Comparison of ENCODE assay signal across 26 cellular contexts in the genomic region with DNA sequence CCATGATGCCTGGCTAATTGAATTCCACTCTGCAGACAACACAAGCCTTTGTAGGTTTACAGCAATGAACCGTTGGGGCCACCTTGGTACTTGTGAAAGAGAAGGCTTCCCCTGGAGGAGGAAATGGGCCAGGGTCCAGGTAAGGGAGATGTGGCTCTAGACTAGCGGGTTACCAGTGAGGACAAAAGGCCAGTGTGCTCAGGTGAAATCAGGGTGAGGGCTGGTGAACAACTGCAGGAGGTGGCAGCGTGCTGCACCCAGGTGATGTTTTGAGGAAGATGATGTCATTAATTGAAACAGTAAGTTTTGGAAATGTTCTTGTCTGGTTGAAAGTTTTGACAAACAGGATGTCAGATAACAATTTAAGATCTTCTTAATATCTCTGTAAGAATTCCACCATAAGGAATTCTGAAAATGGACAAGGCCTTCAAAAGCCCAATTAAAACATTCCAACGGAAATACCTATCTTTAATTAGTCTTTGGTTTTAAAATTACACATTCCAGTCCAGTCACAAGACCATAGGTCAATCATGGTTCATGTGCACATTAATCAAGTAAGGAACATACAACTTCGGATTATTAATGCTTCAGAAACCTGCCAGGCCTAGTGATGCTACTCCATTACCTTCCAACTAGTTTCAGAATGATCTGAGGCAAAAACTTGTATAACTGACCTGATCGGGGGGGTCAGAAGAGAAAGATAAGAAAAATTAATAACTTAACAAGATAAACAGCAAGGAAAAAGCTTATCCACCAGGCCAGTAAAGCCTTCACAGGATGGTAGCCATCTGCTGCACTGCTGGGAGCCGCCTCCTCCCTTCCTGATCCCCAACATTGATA. TPM values are rescaled to one million over a fixed set of nuclear protein-coding genes. Genes with fewer than 3 reads are reported as not detected.
DNase-seq lines count a peak whose midpoint lies in the region; ATAC-seq and TF ChIP-seq lines count a peak whose summit lies in the region.
"Had no signal": no experiment of that assay in that cellular context is flagged by ENCODE, and none has a peak within 500 bp of the region (broad histone marks: within the 10 kb centered on the region; RNA-seq: fewer than 3 reads in every experiment).

No MANE protein-coding gene starts in this region.

- TF ChIP-seq CTCF in left ventricle myocardium inferior (IDR thresholded peaks at IDR 0.05; ENCODE audit: borderline replicate concordance) (no peak), upper lobe of right lung (IDR thresholded peaks at IDR 0.05) (no peak)

- peak overlapping the region; percentile 69 for H3K27ac ChIP-seq in left ventricle myocardium inferior (replicated peaks)
- H3K27ac ChIP-seq in upper lobe of right lung: peak overlapping the region; percentile 27
- H3K27ac ChIP-seq: C4-2B, foreskin keratinocyte had no signal

- ATAC-seq in left cardiac atrium (no peak), SK-N-SH treated with all-trans-retinoic acid at 6 μM for 48 hours (no peak), upper lobe of right lung (no peak), GM18861 (IDR thresholded peaks at IDR 0.05; ENCODE audit: unreplicated experiment) (no peak)
- ATAC-seq: activated CD4-positive, alpha-beta T cell treated with anti-CD3 and anti-CD28 coated beads for 36 hours; activated T-cell treated with anti-CD3 and anti-CD28 coated beads, Interleukin-2, amount 50 U/mL, for 72 hours; foreskin keratinocyte; sciatic nerve had no signal

- H3K4me1 ChIP-seq in left ventricle myocardium inferior: peaks cover 16% of the 10 kb centered on the region
- H3K4me1 ChIP-seq in upper lobe of right lung: no peaks in the 10 kb centered on the region
- H3K4me1 ChIP-seq: foreskin keratinocyte had no signal

- peak; percentile 14 for DNase-seq in left ventricle myocardium inferior
- no peak for DNase-seq in left cardiac atrium
- peak; percentile 67 for DNase-seq in left kidney (ENCODE audit: low read depth, low spot score)
- DNase-seq in upper lobe of right lung: no peak
- DNase-seq in 8988T: no peak
- no peak for DNase-seq in SKM-1 treated with dmso at 0.1 percent for 144 hours (lab: John Stamatoyannopoulos, UW; ENCODE audit: unreplicated experiment)
- DNase-seq: activated CD4-positive, alpha-beta T cell treated with anti-CD3 and anti-CD28 coated beads for 36 hours; activated naive CD4-positive, alpha-beta T cell treated with anti-CD3 and anti-CD28 coated beads for 36 hours; activated T-cell treated with anti-CD3 and anti-CD28 coated beads, Interleukin-2, amount 50 U/mL, for 72 hours; anterior cingulate cortex; foreskin keratinocyte; H7; hippocampal formation; KG1; naive B cell; NCI-H1694; NCI-H526; SHP77; trophoblast cell had no signal

- H3K9me3 ChIP-seq in left ventricle myocardium inferior (replicated peaks) (peaks cover 22% of the 10 kb centered on the region), upper lobe of right lung (peaks cover 7% of the 10 kb centered on the region)

- intact Hi-C loops in left ventricle myocardium inferior (cut with micrococcal nuclease): no loop called here
- intact Hi-C loops in left cardiac atrium (cut with DNase I): no loop called here
- intact Hi-C loops in upper lobe of right lung (cut with DNase I): no loop called here

- H3K4me3 ChIP-seq in left ventricle myocardium inferior (no peak overlapping the region), upper lobe of right lung (no peak overlapping the region)

- H3K27me3 ChIP-seq in left ventricle myocardium inferior (ENCODE audit: low read depth) (peaks cover 5% of the 10 kb centered on the region), upper lobe of right lung (no peaks in the 10 kb centered on the region)
- H3K27me3 ChIP-seq: foreskin keratinocyte had no signal

- H3K36me3 ChIP-seq in left ventricle myocardium inferior (no peaks in the 10 kb centered on the region), upper lobe of right lung (no peaks in the 10 kb centered on the region)

TF ChIP-seq in SK-N-SH treated with all-trans-retinoic acid at 6 μM for 48 hours, 23 proteins besides CTCF, POLR2A, EP300 and RAD21:
- no peak for TF ChIP-seq OSR1 (CRISPR knock-in tag; IDR thresholded peaks at IDR 0.05)
- TF ChIP-seq, protein P1, sequence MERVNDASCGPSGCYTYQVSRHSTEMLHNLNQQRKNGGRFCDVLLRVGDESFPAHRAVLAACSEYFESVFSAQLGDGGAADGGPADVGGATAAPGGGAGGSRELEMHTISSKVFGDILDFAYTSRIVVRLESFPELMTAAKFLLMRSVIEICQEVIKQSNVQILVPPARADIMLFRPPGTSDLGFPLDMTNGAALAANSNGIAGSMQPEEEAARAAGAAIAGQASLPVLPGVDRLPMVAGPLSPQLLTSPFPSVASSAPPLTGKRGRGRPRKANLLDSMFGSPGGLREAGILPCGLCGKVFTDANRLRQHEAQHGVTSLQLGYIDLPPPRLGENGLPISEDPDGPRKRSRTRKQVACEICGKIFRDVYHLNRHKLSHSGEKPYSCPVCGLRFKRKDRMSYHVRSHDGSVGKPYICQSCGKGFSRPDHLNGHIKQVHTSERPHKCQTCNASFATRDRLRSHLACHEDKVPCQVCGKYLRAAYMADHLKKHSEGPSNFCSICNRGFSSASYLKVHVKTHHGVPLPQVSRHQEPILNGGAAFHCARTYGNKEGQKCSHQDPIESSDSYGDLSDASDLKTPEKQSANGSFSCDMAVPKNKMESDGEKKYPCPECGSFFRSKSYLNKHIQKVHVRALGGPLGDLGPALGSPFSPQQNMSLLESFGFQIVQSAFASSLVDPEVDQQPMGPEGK (CRISPR knock-in tag; IDR thresholded peaks at IDR 0.05; ENCODE audit: borderline replicate concordance): peak; percentile 17; the same call in 1 of the 2 replicates
- TF ChIP-seq ARNTL (CRISPR knock-in tag; IDR thresholded peaks at IDR 0.05; ENCODE audit: borderline replicate concordance, low read depth): no peak
- TF ChIP-seq, protein P2, sequence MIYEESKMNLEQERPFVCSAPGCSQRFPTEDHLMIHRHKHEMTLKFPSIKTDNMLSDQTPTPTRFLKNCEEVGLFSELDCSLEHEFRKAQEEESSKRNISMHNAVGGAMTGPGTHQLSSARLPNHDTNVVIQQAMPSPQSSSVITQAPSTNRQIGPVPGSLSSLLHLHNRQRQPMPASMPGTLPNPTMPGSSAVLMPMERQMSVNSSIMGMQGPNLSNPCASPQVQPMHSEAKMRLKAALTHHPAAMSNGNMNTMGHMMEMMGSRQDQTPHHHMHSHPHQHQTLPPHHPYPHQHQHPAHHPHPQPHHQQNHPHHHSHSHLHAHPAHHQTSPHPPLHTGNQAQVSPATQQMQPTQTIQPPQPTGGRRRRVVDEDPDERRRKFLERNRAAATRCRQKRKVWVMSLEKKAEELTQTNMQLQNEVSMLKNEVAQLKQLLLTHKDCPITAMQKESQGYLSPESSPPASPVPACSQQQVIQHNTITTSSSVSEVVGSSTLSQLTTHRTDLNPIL (CRISPR knock-in tag; IDR thresholded peaks at IDR 0.05; ENCODE audit: low read depth): peak; percentile 69; the same call in 1 of the 2 replicates
- TF ChIP-seq SNAI2 (CRISPR knock-in tag; IDR thresholded peaks at IDR 0.05): peak; percentile 21; the same call in 1 of the 2 replicates
- no peak for TF ChIP-seq CSDC2 (CRISPR knock-in tag; IDR thresholded peaks at IDR 0.05)
- TF ChIP-seq ZNF8 (CRISPR knock-in tag; IDR thresholded peaks at IDR 0.05): 0 out of 2 replicates have a peak, but pooled peaks have one; percentile 1
- no peak; the same call in 1 of the 2 replicates for TF ChIP-seq TCF4 (CRISPR knock-in tag; IDR thresholded peaks at IDR 0.05; ENCODE audit: borderline replicate concordance)
- TF ChIP-seq ISL1 (CRISPR knock-in tag; IDR thresholded peaks at IDR 0.05): peak; percentile 90

RNA-seq across cellular contexts. Expression of gene SDR42E1, which starts 6.4 kb away (rescaled TPM):
- total RNA-seq in left ventricle myocardium inferior: 0.52 TPM
- total RNA-seq in left cardiac atrium: 1 to 10 TPM in 1 of 2 donors, under 1 TPM in 1; 0.94 to 1.4 TPM
- 6.5 TPM for total RNA-seq in upper lobe of right lung
- total RNA-seq: A673, osteocyte had no signal

RNA-seq across cellular contexts. Expression of gene HSD17B2, which starts 30.2 kb away (rescaled TPM):
- not detected for total RNA-seq in left ventricle myocardium inferior
- not detected for total RNA-seq in left cardiac atrium
- total RNA-seq in upper lobe of right lung: 3.1 TPM
- total RNA-seq: activated CD4-positive, alpha-beta T cell treated with anti-CD3 and anti-CD28 coated beads for 36 hours; activated naive CD4-positive, alpha-beta T cell treated with anti-CD3 and anti-CD28 coated beads for 36 hours; activated T-cell treated with anti-CD3 and anti-CD28 coated beads, Interleukin-2, amount 50 U/mL, for 72 hours; H7; sciatic nerve; T-helper 1 cell treated with Interleukin-12 subunit alpha and Interleukin-12 subunit beta and Interleukin-4 antibody, amounts not matched to agents 30 ng/mL and 1 ng/mL, for 36 hours had no signal

Comparison
In these comparisons a context has a peak if more than half of its experiments do, and no peak if none do; other contexts are left out.
1. DNase-seq: peak in left ventricle myocardium inferior (single experiment) and left kidney (single experiment); none in left cardiac atrium (single experiment), upper lobe of right lung (single experiment), 8988T (single experiment) and SKM-1 treated with dmso at 0.1 percent for 144 hours (single experiment).